In genomic region chr5:122311400-122311887, GRCh38 we compare ENCODE assay signal across 9 cellular contexts. TPM values are rescaled to one million over a fixed set of nuclear protein-coding genes. Genes with fewer than 3 reads are reported as not detected.
DNase-seq lines count a peak whose midpoint lies in the region; ATAC-seq and TF ChIP-seq lines count a peak whose summit lies in the region.
"Had no signal": no experiment of that assay in that cellular context is flagged by ENCODE, and none has a peak within 500 bp of the region (broad histone marks: within the 10 kb centered on the region; RNA-seq: fewer than 3 reads in every experiment).

No MANE protein-coding gene starts in this region.

- peaks cover 40% of the 10 kb centered on the region for H3K79me2 ChIP-seq in OCI-LY3 (ENCODE audit: low read length)

- H3K4me3 Mint-ChIP-seq in CD4-positive, alpha-beta memory T cell: no peak overlapping the region

- ATAC-seq in GM19351 (IDR thresholded peaks at IDR 0.05; ENCODE audit: unreplicated experiment) (peak; percentile 5), HG03342 (IDR thresholded peaks at IDR 0.05; ENCODE audit: unreplicated experiment) (no peak), HG02759 (IDR thresholded peaks at IDR 0.05; ENCODE audit: unreplicated experiment) (no peak), GM19463 (IDR thresholded peaks at IDR 0.05; ENCODE audit: unreplicated experiment) (no peak)

- H4K20me1 ChIP-seq in OCI-LY3 (ENCODE audit: insufficient read depth, low read length): no peaks in the 10 kb centered on the region

- TF ChIP-seq CTCF in OCI-LY3 (IDR thresholded peaks at IDR 0.05; ENCODE audit: low read depth, low read length): no peak
- TF ChIP-seq CTCF in left ventricle myocardium inferior (IDR thresholded peaks at IDR 0.05; ENCODE audit: borderline replicate concordance): no peak
- no peak for TF ChIP-seq CTCF in sigmoid colon (IDR thresholded peaks at IDR 0.05)

- peaks cover 28 to 39% of the 10 kb centered on the region in 2 donors for H3K27me3 Mint-ChIP-seq in CD4-positive, alpha-beta memory T cell

- peaks cover 0 to 11% (median 4%) of the 10 kb centered on the region in 8 donors for H3K9me3 Mint-ChIP-seq in CD4-positive, alpha-beta memory T cell

- H3K27me3 ChIP-seq in OCI-LY3 (ENCODE audit: low read depth, low read length) (no peaks in the 10 kb centered on the region), left ventricle myocardium inferior (ENCODE audit: low read depth) (peaks cover 58% of the 10 kb centered on the region), sigmoid colon (peaks cover 0 to 33% (median 4%) of the 10 kb centered on the region in 3 donors)
- peaks cover 17% of the 10 kb centered on the region for H3K27me3 ChIP-seq in CD4-positive, alpha-beta memory T cell (ENCODE audit: insufficient read depth, low read length)

- intact Hi-C loops in left ventricle myocardium inferior (cut with micrococcal nuclease): no loop called here
- intact Hi-C loops in sigmoid colon (cut with DNase I): loop anchor here (5.0 kb wide), 1 partner anchor 81 kb away; no protein-coding TSS in a partner anchor
- intact Hi-C loops in CD4-positive, alpha-beta memory T cell (cut with micrococcal nuclease): no loop called here

- H3K9me3 ChIP-seq in OCI-LY3 (ENCODE audit: insufficient read depth, low read length) (peaks cover 7% of the 10 kb centered on the region; the same call in 1 of the 2 replicates), left ventricle myocardium inferior (replicated peaks) (no peaks in the 10 kb centered on the region), sigmoid colon (no peaks in the 10 kb centered on the region)
- H3K9me3 ChIP-seq in CD4-positive, alpha-beta memory T cell (ENCODE audit: control insufficient read depth in 1 of 2, low read length in 2 of 2): no peaks in the 10 kb centered on the region

- no peak for DNase-seq in left ventricle myocardium inferior
- no peak for DNase-seq in sigmoid colon
- DNase-seq in CD4-positive, alpha-beta memory T cell: no peak
- DNase-seq: NCI-H524 treated with DMSO at 0.1 percent for 48 hours had no signal

- H3K36me3 Mint-ChIP-seq in CD4-positive, alpha-beta memory T cell: no peaks in the 10 kb centered on the region

- H3K36me3 ChIP-seq in OCI-LY3 (replicated peaks; ENCODE audit: low read depth, low read length): peaks cover 12% of the 10 kb centered on the region
- no peaks in the 10 kb centered on the region for H3K36me3 ChIP-seq in left ventricle myocardium inferior
- H3K36me3 ChIP-seq in sigmoid colon: no peaks in the 10 kb centered on the region
- no peaks in the 10 kb centered on the region for H3K36me3 ChIP-seq in CD4-positive, alpha-beta memory T cell (ENCODE audit: insufficient read depth, low read length)

- H3K4me1 ChIP-seq in OCI-LY3 (ENCODE audit: low read length) (peaks cover 34% of the 10 kb centered on the region), left ventricle myocardium inferior (peaks cover 27% of the 10 kb centered on the region), sigmoid colon (peaks cover 0 to 24% (median 19%) of the 10 kb centered on the region in 4 donors)
- H3K4me1 ChIP-seq in CD4-positive, alpha-beta memory T cell (ENCODE audit: insufficient read depth, low read length): peaks cover 8% of the 10 kb centered on the region

- H3K27ac ChIP-seq in OCI-LY3 (ENCODE audit: low read length): no peak overlapping the region
- H3K27ac ChIP-seq in left ventricle myocardium inferior (replicated peaks): peak overlapping the region; percentile 43
- peak overlapping the region in 3 of 4 donors; percentile 37 to 60 (median 41) for H3K27ac ChIP-seq in sigmoid colon
- H3K27ac ChIP-seq in CD4-positive, alpha-beta memory T cell (ENCODE audit: low read depth, low read length): no peak overlapping the region

- H3K4me2 ChIP-seq in OCI-LY3 (ENCODE audit: low read length): peak overlapping the region; percentile 80

- H3K27ac Mint-ChIP-seq in CD4-positive, alpha-beta memory T cell: no peak overlapping the region

- no peak for TF ChIP-seq POLR2A in sigmoid colon (IDR thresholded peaks at IDR 0.05)

- peaks cover 0 to 15% (median 3%) of the 10 kb centered on the region in 4 donors for H3K4me1 Mint-ChIP-seq in CD4-positive, alpha-beta memory T cell

- WGBS in sigmoid colon, 2 donors: 11 to 14% methylated on average over 30 of the region's 30 CpGs

- TF ChIP-seq EP300 in sigmoid colon (IDR thresholded peaks at IDR 0.05): no peak

- POLR2A ChIA-PET in CD4-positive, alpha-beta memory T cell (lab: Charles Lee; ENCODE audit: partially characterized antibody): no interaction called here

- H3K4me3 ChIP-seq in OCI-LY3 (ENCODE audit: low read length): peak overlapping the region; percentile 85
- H3K4me3 ChIP-seq in left ventricle myocardium inferior: peak overlapping the region; percentile 76
- peak overlapping the region; percentile 25 to 70 (median 60) for H3K4me3 ChIP-seq in sigmoid colon
- H3K4me3 ChIP-seq in CD4-positive, alpha-beta memory T cell (ENCODE audit: low read length in 2 of 2): no peak overlapping the region

- CTCF ChIA-PET in CD4-positive, alpha-beta memory T cell (lab: Charles Lee; ENCODE audit: partially characterized antibody): no interaction called here

- H2AFZ ChIP-seq in OCI-LY3 (ENCODE audit: low read depth, low read length): no peak overlapping the region; the same call in 1 of the 2 replicates

- peak overlapping the region; percentile 70 for H3K9ac ChIP-seq in OCI-LY3 (ENCODE audit: low read length)

RNA-seq across cellular contexts. Expression of gene SNCAIP, which starts 0.6 kb away (rescaled TPM):
- total RNA-seq in left ventricle myocardium inferior (1.4 TPM), sigmoid colon (1 to 10 TPM; 2.4 to 4.3 (median 3.2) TPM)
- 1 to 10 TPM in 2 of 3 donors, not detected in 1; 1.2 to 3.8 TPM for polyA plus RNA-seq in sigmoid colon
- total RNA-seq in CD4-positive, alpha-beta memory T cell: not detected
- not detected for polyA plus RNA-seq in CD4-positive, alpha-beta memory T cell

Comparison
In these comparisons a context has a peak if more than half of its experiments do, and no peak if none do; other contexts are left out.
1. H3K27ac ChIP-seq: peak in left ventricle myocardium inferior (single experiment) and sigmoid colon (3 of 4); none in OCI-LY3 (single experiment) and CD4-positive, alpha-beta memory T cell (single experiment).
2. H3K4me3 ChIP-seq: peak in OCI-LY3 (single experiment), left ventricle myocardium inferior (single experiment) and sigmoid colon (4 of 4); none in CD4-positive, alpha-beta memory T cell (0 of 2).